Comparison of ENCODE assay signal across 1 cellular context in the genomic region with DNA sequence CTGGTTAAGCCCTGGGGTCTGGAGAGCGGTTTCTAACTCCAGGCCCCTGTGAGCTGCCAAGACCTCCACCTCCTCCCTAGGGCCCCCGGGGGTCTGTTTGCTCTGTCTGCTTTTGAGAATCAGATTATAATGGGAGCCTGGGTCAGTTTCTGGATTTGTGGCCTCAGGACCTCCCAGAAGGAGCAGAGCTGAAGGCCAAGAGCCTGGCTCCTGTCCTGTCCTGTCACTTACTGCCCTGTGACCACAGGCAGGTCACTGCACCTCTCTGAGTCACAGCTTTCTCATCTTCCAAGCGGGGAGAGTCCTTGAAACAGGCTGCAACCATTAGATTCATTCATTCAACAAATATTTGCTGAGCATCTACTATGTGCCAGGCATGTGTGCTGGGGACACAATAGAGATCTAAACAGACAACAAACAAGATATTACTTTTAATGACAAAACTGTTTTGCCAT.
TF ChIP-seq lines count a peak whose summit lies in the region.

No MANE protein-coding gene starts in this region.

TF ChIP-seq in HCT116, 20 proteins besides CTCF, POLR2A, EP300 and RAD21 (continued from another document):
- TF ChIP-seq, protein P1, sequence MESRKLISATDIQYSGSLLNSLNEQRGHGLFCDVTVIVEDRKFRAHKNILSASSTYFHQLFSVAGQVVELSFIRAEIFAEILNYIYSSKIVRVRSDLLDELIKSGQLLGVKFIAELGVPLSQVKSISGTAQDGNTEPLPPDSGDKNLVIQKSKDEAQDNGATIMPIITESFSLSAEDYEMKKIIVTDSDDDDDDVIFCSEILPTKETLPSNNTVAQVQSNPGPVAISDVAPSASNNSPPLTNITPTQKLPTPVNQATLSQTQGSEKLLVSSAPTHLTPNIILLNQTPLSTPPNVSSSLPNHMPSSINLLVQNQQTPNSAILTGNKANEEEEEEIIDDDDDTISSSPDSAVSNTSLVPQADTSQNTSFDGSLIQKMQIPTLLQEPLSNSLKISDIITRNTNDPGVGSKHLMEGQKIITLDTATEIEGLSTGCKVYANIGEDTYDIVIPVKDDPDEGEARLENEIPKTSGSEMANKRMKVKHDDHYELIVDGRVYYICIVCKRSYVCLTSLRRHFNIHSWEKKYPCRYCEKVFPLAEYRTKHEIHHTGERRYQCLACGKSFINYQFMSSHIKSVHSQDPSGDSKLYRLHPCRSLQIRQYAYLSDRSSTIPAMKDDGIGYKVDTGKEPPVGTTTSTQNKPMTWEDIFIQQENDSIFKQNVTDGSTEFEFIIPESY (IDR thresholded peaks at IDR 0.05; ENCODE audit: extremely low read depth, insufficient replicate concordance, low read length) = no peak
- TF ChIP-seq EZH2 (IDR thresholded peaks at IDR 0.05) = no peak
